17 cellular contexts compared by ENCODE assay signal in the genomic region with DNA sequence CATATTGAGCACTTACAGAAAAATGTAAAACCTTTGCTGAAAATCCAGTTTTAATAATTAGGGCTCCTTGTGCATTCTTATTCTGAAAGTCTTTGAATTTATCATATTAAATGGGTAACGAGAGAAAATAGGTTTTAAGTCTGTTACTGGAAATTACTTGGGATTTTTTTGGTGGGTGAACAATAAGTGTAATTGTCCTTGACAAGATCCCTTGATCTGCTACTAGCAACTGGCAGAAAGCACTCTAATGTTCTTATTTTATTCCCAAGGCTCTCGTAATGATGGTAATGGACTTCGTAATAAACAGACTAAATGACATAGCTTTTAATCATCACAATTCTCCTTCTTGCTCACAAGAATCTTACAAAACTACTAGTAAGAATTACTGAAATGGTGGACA.
"Had no signal": no experiment of that assay in that cellular context is flagged by ENCODE, and none has a peak within 500 bp of the region (broad histone marks: within the 10 kb centered on the region; RNA-seq: fewer than 3 reads in every experiment).

No MANE protein-coding gene starts in this region.

- DNase-seq: cortex of kidney; dorsolateral prefrontal cortex; effector CD8-positive, alpha-beta T cell; foreskin melanocyte; head of caudate nucleus; hippocampal formation; left colon; left ventricle myocardium superior; mesendoderm; naive thymus-derived CD4-positive, alpha-beta T cell; nephron progenitor cell; posterior cingulate gyrus; right cardiac atrium; small intestine; stimulated activated CD4-positive, alpha-beta T cell treated with anti-CD3 and anti-CD28 coated beads, Interleukin-12 subunit alpha, Interleukin-12 subunit beta, amount 100 ng/mL, for 4 hours; stimulated activated naive CD4-positive, alpha-beta T cell treated with Interleukin-2 at 50 U/mL for 16 hours; trophoblast cell had no signal

- H3K4me3 ChIP-seq: dorsolateral prefrontal cortex had no signal

- H3K27ac ChIP-seq: dorsolateral prefrontal cortex had no signal

- H3K27me3 ChIP-seq: dorsolateral prefrontal cortex had no signal

- ATAC-seq: left colon; left ventricle myocardium superior; naive thymus-derived CD4-positive, alpha-beta T cell; right cardiac atrium had no signal
